In genomic region chr12:113334786-113335539, GRCh38 we compare ENCODE assay signal across 1 cellular context.
TF ChIP-seq lines count a peak whose summit lies in the region.

SLC8B1 (minus strand) TSS chr12:113335109; CDS start chr12:113332878, 2,231 bp downstream.

TF ChIP-seq in HepG2, 621 proteins besides CTCF, POLR2A, EP300 and RAD21 (continued from another document and continues in another):
- no peak for TF ChIP-seq PRDM10 (CRISPR knock-in tag; IDR thresholded peaks at IDR 0.05; ENCODE audit: low read depth)
- TF ChIP-seq HNRNPH1 (optimal IDR thresholded peaks at IDR 0.05; ENCODE audit: low read depth, low read length): no peak
- TF ChIP-seq CERS6 (CRISPR knock-in tag; IDR thresholded peaks at IDR 0.05): no peak
- no peak; the same call in 1 of the 2 replicates for TF ChIP-seq NR2F2 (IDR thresholded peaks at IDR 0.05; ENCODE audit: borderline replicate concordance, low read depth)
- no peak for TF ChIP-seq MED13 (CRISPR knock-in tag; IDR thresholded peaks at IDR 0.05)
- no peak for TF ChIP-seq ZNF10 (CRISPR knock-in tag; IDR thresholded peaks at IDR 0.05; ENCODE audit: borderline replicate concordance, low read depth)
- TF ChIP-seq E2F2 (CRISPR knock-in tag; IDR thresholded peaks at IDR 0.05; ENCODE audit: borderline replicate concordance): no peak
- TF ChIP-seq ZNF18 (CRISPR knock-in tag; IDR thresholded peaks at IDR 0.05; ENCODE audit: insufficient replicate concordance): no peak
- TF ChIP-seq MLXIP (CRISPR knock-in tag; IDR thresholded peaks at IDR 0.05; ENCODE audit: borderline replicate concordance): 0 out of 2 replicates have a peak, but pooled peaks have one; percentile 27
- no peak for TF ChIP-seq HNRNPUL1 (IDR thresholded peaks at IDR 0.05; ENCODE audit: low read depth, low read length)
- TF ChIP-seq RERE (CRISPR knock-in tag; IDR thresholded peaks at IDR 0.05; ENCODE audit: low read depth): no peak
- no peak for TF ChIP-seq FLYWCH1 (CRISPR knock-in tag; IDR thresholded peaks at IDR 0.05)
- TF ChIP-seq ZBTB37 (CRISPR knock-in tag; IDR thresholded peaks at IDR 0.05): no peak
- 0 out of 2 replicates have a peak, but pooled peaks have one; percentile 50 for TF ChIP-seq ZNF484 (CRISPR knock-in tag; IDR thresholded peaks at IDR 0.05; ENCODE audit: borderline replicate concordance, low read depth)
- peak; percentile 15; the same call in 1 of the 2 replicates for TF ChIP-seq GABPA (IDR thresholded peaks at IDR 0.05; ENCODE audit: low read depth, low read length)
- no peak for TF ChIP-seq GABPA (CRISPR knock-in tag; IDR thresholded peaks at IDR 0.05; ENCODE audit: low read depth)
- TF ChIP-seq BRD4 (CRISPR knock-in tag; IDR thresholded peaks at IDR 0.05): peak; percentile 43; the same call in 1 of the 2 replicates
- no peak for TF ChIP-seq ZSCAN29 (CRISPR knock-in tag; conservative IDR thresholded peaks at IDR 0.05)
- TF ChIP-seq ZFP91 (CRISPR knock-in tag; IDR thresholded peaks at IDR 0.05; ENCODE audit: borderline replicate concordance): peak; percentile 100
- peak; percentile 23; the same call in 1 of the 2 replicates for TF ChIP-seq ZNF557 (CRISPR knock-in tag; IDR thresholded peaks at IDR 0.05)
- TF ChIP-seq MAX (IDR thresholded peaks at IDR 0.05): peak; percentile 86
- peak; percentile 52; the same call in 1 of the 2 replicates for TF ChIP-seq ZNF670 (CRISPR knock-in tag; IDR thresholded peaks at IDR 0.05; ENCODE audit: borderline replicate concordance)
- no peak for TF ChIP-seq NFIC (IDR thresholded peaks at IDR 0.05; ENCODE audit: low read length)
- no peak for TF ChIP-seq SP1 (IDR thresholded peaks at IDR 0.05)
- peak; percentile 94 for TF ChIP-seq SP1 (CRISPR knock-in tag; IDR thresholded peaks at IDR 0.05)
- no peak; the same call in 1 of the 2 replicates for TF ChIP-seq HES4 (CRISPR knock-in tag; IDR thresholded peaks at IDR 0.05; ENCODE audit: borderline replicate concordance)
- no peak for TF ChIP-seq ZNF572 (CRISPR knock-in tag; IDR thresholded peaks at IDR 0.05)
- TF ChIP-seq NCOR1 (IDR thresholded peaks at IDR 0.05; ENCODE audit: borderline replicate concordance, low read length): no peak
- no peak for TF ChIP-seq POGZ (CRISPR knock-in tag; IDR thresholded peaks at IDR 0.05)
- TF ChIP-seq RCOR2 (CRISPR knock-in tag; IDR thresholded peaks at IDR 0.05): 0 out of 2 replicates have a peak, but pooled peaks have one; percentile 16
- TF ChIP-seq ZNF335 (CRISPR knock-in tag; IDR thresholded peaks at IDR 0.05): no peak
- peak; percentile 40; the same call in 1 of the 2 replicates for TF ChIP-seq ZMYM4 (CRISPR knock-in tag; IDR thresholded peaks at IDR 0.05)
- 0 out of 2 replicates have a peak, but pooled peaks have one; percentile 38 for TF ChIP-seq ZBTB10 (CRISPR knock-in tag; IDR thresholded peaks at IDR 0.05; ENCODE audit: borderline replicate concordance)
